In genomic region chr20:45649312-45649863, GRCh38 we compare ENCODE assay signal across 39 cellular contexts. TPM values are rescaled to one million over a fixed set of nuclear protein-coding genes. Genes with fewer than 3 reads are reported as not detected.
"Had no signal": no experiment of that assay in that cellular context is flagged by ENCODE, and none has a peak within 500 bp of the region (broad histone marks: within the 10 kb centered on the region; RNA-seq: fewer than 3 reads in every experiment).

No MANE protein-coding gene starts in this region.

- H3K4me1 ChIP-seq: left lung, neural progenitor cell, right atrium auricular region, right lobe of liver, tibial nerve, uterus had no signal

- H3K27me3 ChIP-seq: left lung, neural progenitor cell, neutrophil, ovary, right atrium auricular region, right lobe of liver, tibial nerve, uterus had no signal

- H3K4me2 ChIP-seq: neural progenitor cell, smooth muscle cell had no signal

- ATAC-seq: left colon; left lung; lower lobe of right lung; natural killer cell; right lobe of liver; stimulated activated memory B cell treated with anti-CD40 and anti-IgM and Interleukin-4, amounts not matched to agents 10 μg/mL and 1 μg/mL and 100 μg/mL, for 72 hours; stimulated activated naive CD8-positive, alpha-beta T cell treated with anti-CD3 and anti-CD28 coated beads, Interleukin-15, amount 100 ng/mL, for 72 hours had no signal

- H2AFZ ChIP-seq: neural progenitor cell had no signal

- H3K9ac ChIP-seq: neural progenitor cell had no signal

- DNase-seq: hypothalamus; immature natural killer cell; kidney; left colon; left lung; lower lobe of right lung; mammary epithelial cell; mesenchymal stem cell; naive B cell; natural killer cell; nephron progenitor cell; occipital lobe; ovary; right lobe of liver; stimulated activated CD4-positive, alpha-beta T cell treated with anti-CD3 and anti-CD28 coated beads, Interleukin-1b, Interleukin-23, amount 100 ng/mL, for 48 hours; stimulated activated CD4-positive, alpha-beta T cell treated with anti-CD3 and anti-CD28 coated beads, Interleukin-2, amount 100 ng/mL, for 48 hours; stimulated activated CD4-positive, alpha-beta T cell treated with anti-CD3 and anti-CD28 coated beads, Interleukin-4, amount 100 ng/mL, for 4 hours; stimulated activated CD8-positive, alpha-beta memory T cell treated with anti-CD3 and anti-CD28 coated beads, Interleukin-4, amount 100 ng/mL, for 48 hours; stimulated activated naive CD4-positive, alpha-beta T cell treated with Interleukin-2 at 50 U/mL for 16 hours; stimulated activated naive CD8-positive, alpha-beta T cell treated with anti-CD3 and anti-CD28 coated beads, Interleukin-15, amount 100 ng/mL, for 72 hours; substantia nigra; uterus had no signal

- H3K9me3 ChIP-seq: left lung, lower lobe of right lung, neutrophil, ovary, right atrium auricular region, right lobe of liver, tibial nerve, uterus had no signal

- H3K4me3 ChIP-seq: left lung, lower lobe of right lung, neural progenitor cell, ovary, right atrium auricular region, right lobe of liver, smooth muscle cell, tibial nerve, uterus had no signal

- FAIRE-seq: islet of Langerhans, kidney had no signal

- H3K36me3 ChIP-seq: left lung, lower lobe of right lung, neural progenitor cell, neutrophil, ovary, right atrium auricular region, right lobe of liver, tibial nerve, uterus had no signal

- H3K27ac ChIP-seq: left lung, lower lobe of right lung, neural progenitor cell, neutrophil, ovary, right atrium auricular region, right lobe of liver, tibial nerve, uterus had no signal

RNA-seq across cellular contexts. Expression of gene WFDC9, which starts 18.3 kb away (rescaled TPM):
- total RNA-seq: kidney, left colon, left lung, liver, lower lobe of right lung, mammary epithelial cell, mesothelial cell of epicardium, mononuclear cell, natural killer cell, occipital lobe, ovary, progenitor cell of endocrine pancreas, pulmonary artery endothelial cell, renal cortical epithelial cell, right atrium auricular region, right lobe of liver, skeletal muscle tissue, smooth muscle cell, temporal lobe, tibial nerve, ureter, uterus had no signal
- polyA plus RNA-seq: immature natural killer cell, liver, mammary epithelial cell, ovary, smooth muscle cell, thymus had no signal

RNA-seq across cellular contexts. Expression of gene WFDC10A, which starts 19.8 kb away (rescaled TPM):
- total RNA-seq: kidney, left colon, left lung, liver, lower lobe of right lung, mammary epithelial cell, mesothelial cell of epicardium, mononuclear cell, natural killer cell, occipital lobe, ovary, progenitor cell of endocrine pancreas, pulmonary artery endothelial cell, renal cortical epithelial cell, right atrium auricular region, right lobe of liver, skeletal muscle tissue, smooth muscle cell, temporal lobe, tibial nerve, ureter, uterus had no signal
- polyA plus RNA-seq: immature natural killer cell, liver, mammary epithelial cell, ovary, smooth muscle cell had no signal

RNA-seq across cellular contexts. Expression of gene WFDC11, which starts 20.7 kb away (rescaled TPM):
- total RNA-seq: kidney, left colon, left lung, liver, lower lobe of right lung, mammary epithelial cell, mesothelial cell of epicardium, mononuclear cell, natural killer cell, occipital lobe, ovary, progenitor cell of endocrine pancreas, pulmonary artery endothelial cell, renal cortical epithelial cell, right atrium auricular region, right lobe of liver, skeletal muscle tissue, smooth muscle cell, temporal lobe, tibial nerve, ureter, uterus had no signal
- polyA plus RNA-seq: immature natural killer cell, liver, mammary epithelial cell, ovary, smooth muscle cell had no signal

RNA-seq across cellular contexts. Expression of gene WFDC13, which starts 52.5 kb away (rescaled TPM):
- total RNA-seq: kidney, left colon, left lung, liver, lower lobe of right lung, mammary epithelial cell, mesothelial cell of epicardium, mononuclear cell, natural killer cell, occipital lobe, ovary, progenitor cell of endocrine pancreas, pulmonary artery endothelial cell, renal cortical epithelial cell, right atrium auricular region, right lobe of liver, skeletal muscle tissue, smooth muscle cell, temporal lobe, tibial nerve, uterus had no signal
- polyA plus RNA-seq: immature natural killer cell, liver, mammary epithelial cell, ovary, smooth muscle cell had no signal

RNA-seq across cellular contexts. Expression of gene WFDC10B, which starts 55.4 kb away (rescaled TPM):
- total RNA-seq: left colon, liver, mesothelial cell of epicardium, mononuclear cell, natural killer cell, occipital lobe, ovary, progenitor cell of endocrine pancreas, pulmonary artery endothelial cell, renal cortical epithelial cell, right atrium auricular region, right lobe of liver, skeletal muscle tissue, smooth muscle cell, temporal lobe, uterus had no signal
- polyA plus RNA-seq: immature natural killer cell, liver, mammary epithelial cell, smooth muscle cell had no signal
